9 cellular contexts compared by ENCODE assay signal in genomic region chr14:22565391-22565945, GRCh38. TPM values are rescaled to one million over a fixed set of nuclear protein-coding genes. Genes with fewer than 3 reads are reported as not detected.
DNase-seq lines count a peak whose midpoint lies in the region; ATAC-seq and TF ChIP-seq lines count a peak whose summit lies in the region.
"Had no signal": no experiment of that assay in that cellular context is flagged by ENCODE, and none has a peak within 500 bp of the region (broad histone marks: within the 10 kb centered on the region; RNA-seq: fewer than 3 reads in every experiment).

No MANE protein-coding gene starts in this region.

- DNase-seq in activated effector memory CD4-positive, alpha-beta T cell treated with anti-CD3 and anti-CD28 coated beads, Interleukin-2, amount 50 U/mL, for 16 hours: peak; percentile 62
- no peak for DNase-seq in activated effector memory CD4-positive, alpha-beta T cell treated with Interleukin-2 at 50 U/mL for 16 hours
- no peak for DNase-seq in colonic mucosa
- DNase-seq in transverse colon: no peak
- no peak for DNase-seq in 8988T
- DNase-seq in Kasumi-1 (lab: John Stamatoyannopoulos, UW): no peak
- DNase-seq in KG1 (lab: John Stamatoyannopoulos, UW): no peak
- DNase-seq: dermis blood vessel endothelial cell had no signal

- H3K4me3 ChIP-seq in colonic mucosa (no peak overlapping the region), transverse colon (no peak overlapping the region)

- peaks cover under 1% of the 10 kb centered on the region for H3K4me1 ChIP-seq in colonic mucosa
- peaks cover 12 to 56% (median 31%) of the 10 kb centered on the region in 4 donors for H3K4me1 ChIP-seq in transverse colon

- H3K9ac ChIP-seq in colonic mucosa (ENCODE audit: low read depth in 2 of 2, low read length in 2 of 2): no peak overlapping the region

- no peak for TF ChIP-seq CTCF in colonic mucosa (IDR thresholded peaks at IDR 0.05)
- no peak for TF ChIP-seq CTCF in transverse colon (IDR thresholded peaks at IDR 0.05)

- H3K36me3 ChIP-seq in colonic mucosa (no peaks in the 10 kb centered on the region), transverse colon (peaks cover 0 to 17% (median 3%) of the 10 kb centered on the region in 4 donors)

- 76 to 83% methylated on average over 2 to 3 of the region's 3 CpGs for WGBS in transverse colon (ENCODE audit: low coverage in 1 of 2), 2 donors

- peak overlapping the region; percentile 39 for H3K27ac ChIP-seq in colonic mucosa
- peak overlapping the region; percentile 49 to 85 (median 70) for H3K27ac ChIP-seq in transverse colon

- peak; percentile 33 for ATAC-seq in HG03108 (IDR thresholded peaks at IDR 0.05; ENCODE audit: unreplicated experiment)

- H3K27me3 ChIP-seq in colonic mucosa: no peaks in the 10 kb centered on the region
- H3K27me3 ChIP-seq in transverse colon: no peaks in the 10 kb centered on the region

- H3K9me3 ChIP-seq in colonic mucosa (no peaks in the 10 kb centered on the region), transverse colon (no peaks in the 10 kb centered on the region)

- TF ChIP-seq EP300 in transverse colon (IDR thresholded peaks at IDR 0.05; ENCODE audit: low read depth): no peak

- in situ Hi-C loops in transverse colon (cut with MboI; ENCODE audit: low pct_ligation_motif_present in 1 of 4, low pct_unique_long_range_greater_than_20kb in 1 of 4, low sequenced_read_pairs in 3 of 4): loop anchor here in 3 of 4 donors (5.0 to 25.0 kb wide), 5 partner anchors 79 to 297 kb away; partner anchors contain the start of genes LRP10 (in 2 of the 3) and OR6J1 (in 1 of the 3)

- TF ChIP-seq POLR2A in transverse colon (IDR thresholded peaks at IDR 0.05): no peak

- intact Hi-C loops in colonic mucosa (cut with DNase I): no loop called here
- intact Hi-C loops in transverse colon (cut with DNase I; ENCODE audit: low total_unique reads): no loop called here

RNA-seq across cellular contexts. Expression of gene DAD1, which starts 23.6 kb away (rescaled TPM):
- total RNA-seq in colonic mucosa: 100 to 1,000 TPM; 163 to 219 TPM
- total RNA-seq in transverse colon: 100 to 1,000 TPM in 3 of 4 donors, 10 to 100 TPM in 1; 31.4 to 154 (median 141) TPM

RNA-seq across cellular contexts. Expression of gene ABHD4, which starts 32.6 kb away (rescaled TPM):
- total RNA-seq in colonic mucosa (10 to 100 TPM; 14.5 to 32.4 TPM), transverse colon (10 to 100 TPM; 17.5 to 41.1 (median 23.1) TPM)
